Comparison of ENCODE assay signal across 8 cellular contexts in the genomic region with DNA sequence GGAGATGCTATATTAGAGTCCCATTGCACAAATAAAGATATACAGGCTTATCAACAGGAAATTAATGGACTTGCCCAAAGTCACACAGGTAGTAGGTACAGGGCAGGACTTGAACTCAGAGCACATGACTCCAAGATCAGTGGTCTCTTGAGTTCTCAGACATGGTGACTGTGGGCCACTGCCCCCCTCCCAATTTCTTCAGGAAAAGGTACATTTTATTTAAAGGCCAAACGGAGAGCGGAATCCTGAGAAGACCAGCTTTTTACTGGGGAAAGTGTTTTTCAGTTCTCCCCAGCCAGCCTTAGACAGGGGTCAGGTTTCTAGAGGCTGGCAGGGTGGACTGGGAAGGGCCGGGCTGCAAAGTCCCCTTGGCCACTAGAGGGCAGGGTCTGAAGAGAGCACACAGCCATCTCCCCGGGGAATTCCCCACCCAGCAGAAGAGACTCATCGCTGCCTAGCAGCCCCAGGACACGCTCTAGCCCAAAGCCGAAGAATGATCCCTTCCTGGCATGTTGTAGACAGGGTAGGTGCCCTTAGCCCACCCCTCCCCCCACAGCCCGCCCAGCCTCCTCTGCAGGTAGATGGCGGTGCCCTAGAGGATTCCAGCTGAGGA. TPM values are rescaled to one million over a fixed set of nuclear protein-coding genes. Genes with fewer than 3 reads are reported as not detected.
A peak's percentile ranks its signal among the peaks of the same experiment; 100 is the strongest.
DNase-seq lines count a peak whose midpoint lies in the region; ATAC-seq and TF ChIP-seq lines count a peak whose summit lies in the region.

No MANE protein-coding gene starts in this region.

- H3K27me3 ChIP-seq in lung (ENCODE audit: control insufficient read depth, insufficient read depth), result no peaks in the 10 kb centered on the region

- peak; percentile 75 for ATAC-seq in GM18870 (IDR thresholded peaks at IDR 0.05; ENCODE audit: unreplicated experiment)
- peak; percentile 78 for ATAC-seq in HG03175 (IDR thresholded peaks at IDR 0.05; ENCODE audit: unreplicated experiment)
- ATAC-seq in lung (ENCODE audit: insufficient read depth, low FRiP score), result peak; percentile 90

- TF ChIP-seq CTCF in AG09319 (IDR thresholded peaks at IDR 0.05; ENCODE audit: low read depth, low read length), result peak; percentile 78
- peak; percentile 58 for TF ChIP-seq CTCF in lung (IDR thresholded peaks at IDR 0.05; ENCODE audit: control extremely low read depth, extremely low read depth)

- H3K36me3 ChIP-seq in lung (ENCODE audit: control insufficient read depth in 2 of 2, insufficient read depth in 2 of 2, low read length in 2 of 2), result peaks cover 0 to 6% of the 10 kb centered on the region in 2 donors

- no peak overlapping the region for H3K4me3 ChIP-seq in lung

- DNase-seq in AG09319 (ENCODE audit: extremely low read depth, low read depth), result peak; percentile 43
- DNase-seq in NCI-H446 (lab: John Stamatoyannopoulos, UW), result peak; percentile 36 to 65
- DNase-seq in activated CD4-positive, alpha-beta T cell treated with anti-CD3 and anti-CD28 coated beads, Interleukin-2, amount 50 U/mL, for 1 hour, result peak; percentile 72
- peak; percentile 77 for DNase-seq in dermis blood vessel endothelial cell
- DNase-seq in lung (ENCODE audit: low spot score), result peak; percentile 76
- DNase-seq in stimulated activated CD8-positive, alpha-beta memory T cell treated with anti-CD3 and anti-CD28 coated beads, Interleukin-15, amount 100 ng/mL, for 24 hours (ENCODE audit: low read depth), result peak; percentile 40

- whole genome bisulfite sequencing in lung, 2 donors, result 42 to 45% methylated on average over 9 of the region's 9 CpGs

- no peaks in the 10 kb centered on the region for H3K4me1 ChIP-seq in lung (ENCODE audit: control insufficient read depth in 2 of 2, insufficient read depth in 2 of 2, low read length in 2 of 2)

- H3K27ac ChIP-seq in lung (ENCODE audit: low read depth in 1 of 2, low read length in 1 of 2), result no peak overlapping the region

- H3K9me3 ChIP-seq in lung (ENCODE audit: control insufficient read depth in 2 of 2, insufficient read depth in 1 of 2, low read length in 1 of 2), result no peaks in the 10 kb centered on the region

RNA-seq across cellular contexts. Expression of a gene that starts 29.7 kb away (rescaled TPM):
- 3.4 and 4.1 TPM in 2 replicates for total RNA-seq in dermis blood vessel endothelial cell
- total RNA-seq in lung, result 10 to 100 TPM; 14.2 to 25.3 TPM
- 10 to 100 TPM in 1 of 2 donors, 1 to 10 TPM in 1; 9.6 to 17.1 TPM for polyA plus RNA-seq in lung
